Comparison of ENCODE assay signal across 29 cellular contexts in genomic region chr10:49361178-49361554, GRCh38. TPM values are rescaled to one million over a fixed set of nuclear protein-coding genes. Genes with fewer than 3 reads are reported as not detected.
"Had no signal": no experiment of that assay in that cellular context is flagged by ENCODE, and none has a peak within 500 bp of the region (broad histone marks: within the 10 kb centered on the region; RNA-seq: fewer than 3 reads in every experiment).

No MANE protein-coding gene starts in this region.

- H2AFZ ChIP-seq: hepatocyte had no signal

- H3K79me2 ChIP-seq: hepatocyte had no signal

- H3K4me1 Mint-ChIP-seq: activated naive CD4-positive, alpha-beta T cell treated with anti-CD3 and anti-CD28 coated beads, Interleukin-2, amount 50 U/mL, for 24 hours had no signal

- H3K27ac ChIP-seq: adrenal gland, colonic mucosa, epithelial cell of prostate, hepatocyte, thoracic aorta, upper lobe of right lung had no signal

- H3K27ac Mint-ChIP-seq: activated naive CD4-positive, alpha-beta T cell treated with anti-CD3 and anti-CD28 coated beads, Interleukin-2, amount 50 U/mL, for 24 hours; activated T-helper 1 cell treated with anti-CD3 and anti-CD28 coated beads, Interleukin-12 subunit alpha, Interleukin-12 subunit beta, Interleukin-2, Interleukin-4 antibody, amounts not matched to agents 30 ng/mL and 10 ng/mL and 1 ng/mL, durations not matched to agents 14 hours and 24 hours and 36 hours; endodermal cell; memory B cell; naive B cell; T-helper 1 cell treated with Interleukin-12 subunit alpha and Interleukin-12 subunit beta and Interleukin-4 antibody, amounts not matched to agents 30 μg/mL and 1 μg/mL, for 36 hours; WTC11 had no signal

- H3K4me1 ChIP-seq: adrenal gland, colonic mucosa had no signal

- H3K4me3 Mint-ChIP-seq: activated naive CD4-positive, alpha-beta T cell treated with anti-CD3 and anti-CD28 coated beads, Interleukin-2, amount 50 U/mL, for 24 hours; activated T-helper 1 cell treated with anti-CD3 and anti-CD28 coated beads, Interleukin-12 subunit alpha, Interleukin-12 subunit beta, Interleukin-2, Interleukin-4 antibody, amounts not matched to agents 30 ng/mL and 10 ng/mL and 1 ng/mL, durations not matched to agents 14 hours and 24 hours and 36 hours; endodermal cell; memory B cell; naive B cell; T-helper 1 cell treated with Interleukin-12 subunit alpha and Interleukin-12 subunit beta and Interleukin-4 antibody, amounts not matched to agents 30 μg/mL and 1 μg/mL, for 36 hours; WTC11 had no signal

- H3K4me3 ChIP-seq: adrenal gland, colonic mucosa, hepatocyte, sigmoid colon, smooth muscle cell, thoracic aorta, upper lobe of right lung had no signal

- H3K9me3 Mint-ChIP-seq: activated naive CD4-positive, alpha-beta T cell treated with anti-CD3 and anti-CD28 coated beads, Interleukin-2, amount 50 U/mL, for 24 hours; activated T-helper 1 cell treated with anti-CD3 and anti-CD28 coated beads, Interleukin-12 subunit alpha, Interleukin-12 subunit beta, Interleukin-2, Interleukin-4 antibody, amounts not matched to agents 30 ng/mL and 10 ng/mL and 1 ng/mL, durations not matched to agents 14 hours and 24 hours and 36 hours; endodermal cell; T-helper 1 cell treated with Interleukin-12 subunit alpha and Interleukin-12 subunit beta and Interleukin-4 antibody, amounts not matched to agents 30 μg/mL and 1 μg/mL, for 36 hours had no signal

- ATAC-seq: WTC11 had no signal

- H3K36me3 Mint-ChIP-seq: activated naive CD4-positive, alpha-beta T cell treated with anti-CD3 and anti-CD28 coated beads, Interleukin-2, amount 50 U/mL, for 24 hours; naive B cell; WTC11 had no signal

- H3K9me3 ChIP-seq: adrenal gland, colonic mucosa, thoracic aorta had no signal

- H3K27me3 ChIP-seq: adrenal gland, colonic mucosa, hepatocyte, sigmoid colon, upper lobe of right lung had no signal

- H3K36me3 ChIP-seq: adrenal gland, colonic mucosa, sigmoid colon, thoracic aorta, upper lobe of right lung had no signal

- DNase-seq: activated gamma-delta T cell treated with Interleukin-2 at 50 U/mL for 16 hours; colonic mucosa; endodermal cell; foreskin fibroblast; naive B cell; stimulated activated CD4-positive, alpha-beta T cell treated with anti-CD3 and anti-CD28 coated beads, Interleukin-15, amount 100 ng/mL, for 24 hours; stimulated activated CD8-positive, alpha-beta memory T cell treated with anti-CD3 and anti-CD28 coated beads, Interleukin-4, amount 100 ng/mL, for 48 hours; stimulated activated naive CD4-positive, alpha-beta T cell; T1000; upper lobe of right lung had no signal

- H3K4me2 ChIP-seq: hepatocyte, smooth muscle cell had no signal

RNA-seq across cellular contexts. Expression of gene DRGX, which starts 34.7 kb away (rescaled TPM):
- total RNA-seq: activated T-helper 1 cell treated with anti-CD3 and anti-CD28 coated beads, Interleukin-12 subunit alpha, Interleukin-12 subunit beta, Interleukin-2, Interleukin-4 antibody, amounts not matched to agents 30 ng/mL and 10 ng/mL and 1 ng/mL, durations not matched to agents 14 hours and 24 hours and 36 hours; astrocyte; endodermal cell; fibroblast of lung; hepatocyte; liver; mononuclear cell; omental fat pad; posterior vena cava; renal cortical epithelial cell; sigmoid colon; smooth muscle cell; thoracic aorta; upper lobe of right lung; WTC11 had no signal
- polyA plus RNA-seq: hepatocyte, liver, neural cell, smooth muscle cell had no signal
